Comparison of ENCODE assay signal across 1 cellular context in the genomic region with DNA sequence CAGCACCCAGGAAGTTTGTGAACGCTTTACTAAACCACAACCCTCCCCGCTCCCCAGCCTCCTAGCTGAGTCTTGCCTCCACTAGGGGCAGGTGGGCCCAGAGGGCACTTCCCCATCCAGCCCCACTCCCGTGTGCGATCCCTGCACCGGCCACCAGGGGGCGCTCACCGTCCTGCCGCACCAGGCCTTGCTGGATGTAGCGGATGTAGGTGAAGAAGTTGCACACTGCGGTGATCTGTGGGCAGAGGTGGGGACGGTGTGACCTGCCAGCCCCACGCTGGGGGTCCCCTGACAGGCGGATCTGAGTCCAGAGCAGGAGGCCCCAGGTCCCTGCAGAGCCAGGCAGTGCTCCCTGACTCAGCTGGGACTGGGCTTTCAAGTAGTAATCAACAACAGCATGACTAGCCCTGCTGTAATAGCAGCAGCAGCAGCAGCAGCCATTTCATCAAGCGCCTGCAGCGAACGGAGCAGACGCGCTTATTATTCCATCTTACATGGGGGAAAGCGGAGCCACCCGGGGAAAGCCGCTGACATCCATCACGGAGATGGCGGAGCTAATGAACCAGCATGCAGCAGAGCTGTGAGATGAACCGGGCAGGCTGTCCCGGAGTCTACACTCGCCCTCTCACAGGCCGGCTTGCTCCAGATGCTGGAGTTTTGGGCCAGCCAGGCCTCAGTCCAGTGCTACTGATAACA.
TF ChIP-seq lines count a peak whose summit lies in the region.

No MANE protein-coding gene starts in this region.

TF ChIP-seq in K562, 482 proteins besides CTCF, POLR2A, EP300 and RAD21 (continued from another document and continues in another):
- TF ChIP-seq, protein P1, sequence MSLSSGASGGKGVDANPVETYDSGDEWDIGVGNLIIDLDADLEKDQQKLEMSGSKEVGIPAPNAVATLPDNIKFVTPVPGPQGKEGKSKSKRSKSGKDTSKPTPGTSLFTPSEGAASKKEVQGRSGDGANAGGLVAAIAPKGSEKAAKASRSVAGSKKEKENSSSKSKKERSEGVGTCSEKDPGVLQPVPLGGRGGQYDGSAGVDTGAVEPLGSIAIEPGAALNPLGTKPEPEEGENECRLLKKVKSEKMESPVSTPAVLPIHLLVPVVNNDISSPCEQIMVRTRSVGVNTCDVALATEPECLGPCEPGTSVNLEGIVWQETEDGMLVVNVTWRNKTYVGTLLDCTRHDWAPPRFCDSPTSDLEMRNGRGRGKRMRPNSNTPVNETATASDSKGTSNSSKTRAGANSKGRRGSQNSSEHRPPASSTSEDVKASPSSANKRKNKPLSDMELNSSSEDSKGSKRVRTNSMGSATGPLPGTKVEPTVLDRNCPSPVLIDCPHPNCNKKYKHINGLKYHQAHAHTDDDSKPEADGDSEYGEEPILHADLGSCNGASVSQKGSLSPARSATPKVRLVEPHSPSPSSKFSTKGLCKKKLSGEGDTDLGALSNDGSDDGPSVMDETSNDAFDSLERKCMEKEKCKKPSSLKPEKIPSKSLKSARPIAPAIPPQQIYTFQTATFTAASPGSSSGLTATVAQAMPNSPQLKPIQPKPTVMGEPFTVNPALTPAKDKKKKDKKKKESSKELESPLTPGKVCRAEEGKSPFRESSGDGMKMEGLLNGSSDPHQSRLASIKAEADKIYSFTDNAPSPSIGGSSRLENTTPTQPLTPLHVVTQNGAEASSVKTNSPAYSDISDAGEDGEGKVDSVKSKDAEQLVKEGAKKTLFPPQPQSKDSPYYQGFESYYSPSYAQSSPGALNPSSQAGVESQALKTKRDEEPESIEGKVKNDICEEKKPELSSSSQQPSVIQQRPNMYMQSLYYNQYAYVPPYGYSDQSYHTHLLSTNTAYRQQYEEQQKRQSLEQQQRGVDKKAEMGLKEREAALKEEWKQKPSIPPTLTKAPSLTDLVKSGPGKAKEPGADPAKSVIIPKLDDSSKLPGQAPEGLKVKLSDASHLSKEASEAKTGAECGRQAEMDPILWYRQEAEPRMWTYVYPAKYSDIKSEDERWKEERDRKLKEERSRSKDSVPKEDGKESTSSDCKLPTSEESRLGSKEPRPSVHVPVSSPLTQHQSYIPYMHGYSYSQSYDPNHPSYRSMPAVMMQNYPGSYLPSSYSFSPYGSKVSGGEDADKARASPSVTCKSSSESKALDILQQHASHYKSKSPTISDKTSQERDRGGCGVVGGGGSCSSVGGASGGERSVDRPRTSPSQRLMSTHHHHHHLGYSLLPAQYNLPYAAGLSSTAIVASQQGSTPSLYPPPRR (CRISPR knock-in tag; IDR thresholded peaks at IDR 0.05; ENCODE audit: borderline replicate concordance): no peak
- no peak for TF ChIP-seq KDM2B (CRISPR knock-in tag; IDR thresholded peaks at IDR 0.05)
- TF ChIP-seq ADNP (tag; IDR thresholded peaks at IDR 0.05): no peak
- TF ChIP-seq JUND (IDR thresholded peaks at IDR 0.05; ENCODE audit: borderline replicate concordance, low read depth, low read length): peak; percentile 36; the same call in 1 of the 2 replicates
- TF ChIP-seq JUND (tag; IDR thresholded peaks at IDR 0.05; ENCODE audit: borderline replicate concordance, low read depth, low read length): peak; percentile 23; the same call in 1 of the 3 replicates
- no peak for TF ChIP-seq ZNF224 (CRISPR knock-in tag; IDR thresholded peaks at IDR 0.05)
- no peak for TF ChIP-seq HDGF (IDR thresholded peaks at IDR 0.05)
- TF ChIP-seq BCL6 (CRISPR knock-in tag; IDR thresholded peaks at IDR 0.05): no peak
- TF ChIP-seq, protein P2, sequence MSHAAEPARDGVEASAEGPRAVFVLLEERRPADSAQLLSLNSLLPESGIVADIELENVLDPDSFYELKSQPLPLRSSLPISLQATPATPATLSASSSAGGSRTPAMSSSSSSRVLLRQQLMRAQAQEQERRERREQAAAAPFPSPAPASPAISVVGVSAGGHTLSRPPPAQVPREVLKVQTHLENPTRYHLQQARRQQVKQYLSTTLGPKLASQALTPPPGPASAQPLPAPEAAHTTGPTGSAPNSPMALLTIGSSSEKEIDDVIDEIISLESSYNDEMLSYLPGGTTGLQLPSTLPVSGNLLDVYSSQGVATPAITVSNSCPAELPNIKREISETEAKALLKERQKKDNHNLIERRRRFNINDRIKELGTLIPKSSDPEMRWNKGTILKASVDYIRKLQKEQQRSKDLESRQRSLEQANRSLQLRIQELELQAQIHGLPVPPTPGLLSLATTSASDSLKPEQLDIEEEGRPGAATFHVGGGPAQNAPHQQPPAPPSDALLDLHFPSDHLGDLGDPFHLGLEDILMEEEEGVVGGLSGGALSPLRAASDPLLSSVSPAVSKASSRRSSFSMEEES (CRISPR knock-in tag; IDR thresholded peaks at IDR 0.05): no peak
- TF ChIP-seq STAG1 (CRISPR knock-in tag; IDR thresholded peaks at IDR 0.05; ENCODE audit: borderline replicate concordance): peak; percentile 80; the same call in 1 of the 2 replicates
- no peak for TF ChIP-seq ERF (CRISPR knock-in tag; IDR thresholded peaks at IDR 0.05)
- no peak for TF ChIP-seq EZH2 (IDR thresholded peaks at IDR 0.05; ENCODE audit: borderline replicate concordance, low read depth, low read length)
- TF ChIP-seq, protein P3, sequence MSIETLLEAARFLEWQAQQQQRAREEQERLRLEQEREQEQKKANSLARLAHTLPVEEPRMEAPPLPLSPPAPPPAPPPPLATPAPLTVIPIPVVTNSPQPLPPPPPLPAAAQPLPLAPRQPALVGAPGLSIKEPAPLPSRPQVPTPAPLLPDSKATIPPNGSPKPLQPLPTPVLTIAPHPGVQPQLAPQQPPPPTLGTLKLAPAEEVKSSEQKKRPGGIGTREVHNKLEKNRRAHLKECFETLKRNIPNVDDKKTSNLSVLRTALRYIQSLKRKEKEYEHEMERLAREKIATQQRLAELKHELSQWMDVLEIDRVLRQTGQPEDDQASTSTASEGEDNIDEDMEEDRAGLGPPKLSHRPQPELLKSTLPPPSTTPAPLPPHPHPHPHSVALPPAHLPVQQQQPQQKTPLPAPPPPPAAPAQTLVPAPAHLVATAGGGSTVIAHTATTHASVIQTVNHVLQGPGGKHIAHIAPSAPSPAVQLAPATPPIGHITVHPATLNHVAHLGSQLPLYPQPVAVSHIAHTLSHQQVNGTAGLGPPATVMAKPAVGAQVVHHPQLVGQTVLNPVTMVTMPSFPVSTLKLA (conservative IDR thresholded peaks at IDR 0.05): no peak
- TF ChIP-seq NFE2 (IDR thresholded peaks at IDR 0.05; ENCODE audit: low read depth): peak; percentile 19; the same call in 1 of the 2 replicates
- TF ChIP-seq SIX5 (IDR thresholded peaks at IDR 0.05; ENCODE audit: borderline replicate concordance in 1 of 2, insufficient read depth in 1 of 2, low read depth in 1 of 2, low read length in 2 of 2): no peak
- TF ChIP-seq RCOR1 (IDR thresholded peaks at IDR 0.05; ENCODE audit: borderline replicate concordance in 1 of 2, low read depth in 2 of 2, low read length in 2 of 2): peak in 1 of 2 experiments; percentile 87; a peak in 2 of 4 replicates
- no peak for TF ChIP-seq PCBP1 (IDR thresholded peaks at IDR 0.05; ENCODE audit: low read depth, low read length, poor library complexity, severe bottlenecking)
- no peak for TF ChIP-seq RBM22 (IDR thresholded peaks at IDR 0.05; ENCODE audit: low read depth, low read length, poor library complexity, severe bottlenecking)
- TF ChIP-seq, protein P4, sequence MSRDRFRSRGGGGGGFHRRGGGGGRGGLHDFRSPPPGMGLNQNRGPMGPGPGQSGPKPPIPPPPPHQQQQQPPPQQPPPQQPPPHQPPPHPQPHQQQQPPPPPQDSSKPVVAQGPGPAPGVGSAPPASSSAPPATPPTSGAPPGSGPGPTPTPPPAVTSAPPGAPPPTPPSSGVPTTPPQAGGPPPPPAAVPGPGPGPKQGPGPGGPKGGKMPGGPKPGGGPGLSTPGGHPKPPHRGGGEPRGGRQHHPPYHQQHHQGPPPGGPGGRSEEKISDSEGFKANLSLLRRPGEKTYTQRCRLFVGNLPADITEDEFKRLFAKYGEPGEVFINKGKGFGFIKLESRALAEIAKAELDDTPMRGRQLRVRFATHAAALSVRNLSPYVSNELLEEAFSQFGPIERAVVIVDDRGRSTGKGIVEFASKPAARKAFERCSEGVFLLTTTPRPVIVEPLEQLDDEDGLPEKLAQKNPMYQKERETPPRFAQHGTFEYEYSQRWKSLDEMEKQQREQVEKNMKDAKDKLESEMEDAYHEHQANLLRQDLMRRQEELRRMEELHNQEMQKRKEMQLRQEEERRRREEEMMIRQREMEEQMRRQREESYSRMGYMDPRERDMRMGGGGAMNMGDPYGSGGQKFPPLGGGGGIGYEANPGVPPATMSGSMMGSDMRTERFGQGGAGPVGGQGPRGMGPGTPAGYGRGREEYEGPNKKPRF (IDR thresholded peaks at IDR 0.05; ENCODE audit: low read depth, low read length): no peak
- no peak for TF ChIP-seq NFRKB (IDR thresholded peaks at IDR 0.05; ENCODE audit: low read depth)
- TF ChIP-seq ZNF717 (CRISPR knock-in tag; IDR thresholded peaks at IDR 0.05): no peak
- TF ChIP-seq NFATC3 (IDR thresholded peaks at IDR 0.05): no peak
- TF ChIP-seq, protein P5, sequence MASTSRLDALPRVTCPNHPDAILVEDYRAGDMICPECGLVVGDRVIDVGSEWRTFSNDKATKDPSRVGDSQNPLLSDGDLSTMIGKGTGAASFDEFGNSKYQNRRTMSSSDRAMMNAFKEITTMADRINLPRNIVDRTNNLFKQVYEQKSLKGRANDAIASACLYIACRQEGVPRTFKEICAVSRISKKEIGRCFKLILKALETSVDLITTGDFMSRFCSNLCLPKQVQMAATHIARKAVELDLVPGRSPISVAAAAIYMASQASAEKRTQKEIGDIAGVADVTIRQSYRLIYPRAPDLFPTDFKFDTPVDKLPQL (IDR thresholded peaks at IDR 0.05; ENCODE audit: extremely low read depth, insufficient read length): no peak
- TF ChIP-seq, protein P6, sequence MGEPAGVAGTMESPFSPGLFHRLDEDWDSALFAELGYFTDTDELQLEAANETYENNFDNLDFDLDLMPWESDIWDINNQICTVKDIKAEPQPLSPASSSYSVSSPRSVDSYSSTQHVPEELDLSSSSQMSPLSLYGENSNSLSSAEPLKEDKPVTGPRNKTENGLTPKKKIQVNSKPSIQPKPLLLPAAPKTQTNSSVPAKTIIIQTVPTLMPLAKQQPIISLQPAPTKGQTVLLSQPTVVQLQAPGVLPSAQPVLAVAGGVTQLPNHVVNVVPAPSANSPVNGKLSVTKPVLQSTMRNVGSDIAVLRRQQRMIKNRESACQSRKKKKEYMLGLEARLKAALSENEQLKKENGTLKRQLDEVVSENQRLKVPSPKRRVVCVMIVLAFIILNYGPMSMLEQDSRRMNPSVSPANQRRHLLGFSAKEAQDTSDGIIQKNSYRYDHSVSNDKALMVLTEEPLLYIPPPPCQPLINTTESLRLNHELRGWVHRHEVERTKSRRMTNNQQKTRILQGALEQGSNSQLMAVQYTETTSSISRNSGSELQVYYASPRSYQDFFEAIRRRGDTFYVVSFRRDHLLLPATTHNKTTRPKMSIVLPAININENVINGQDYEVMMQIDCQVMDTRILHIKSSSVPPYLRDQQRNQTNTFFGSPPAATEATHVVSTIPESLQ (CRISPR knock-in tag; IDR thresholded peaks at IDR 0.05): no peak
- TF ChIP-seq CREB1 (IDR thresholded peaks at IDR 0.05): no peak
- TF ChIP-seq CREB1 (CRISPR knock-in tag; IDR thresholded peaks at IDR 0.05): peak; percentile 26; the same call in 1 of the 2 replicates
- no peak for TF ChIP-seq ZBTB8A (IDR thresholded peaks at IDR 0.05; ENCODE audit: partially characterized antibody)
- TF ChIP-seq ZNF174 (CRISPR knock-in tag; IDR thresholded peaks at IDR 0.05): no peak
- no peak for TF ChIP-seq NONO (IDR thresholded peaks at IDR 0.05; ENCODE audit: low read depth in 2 of 2, low read length in 1 of 2)
- TF ChIP-seq, protein P7, sequence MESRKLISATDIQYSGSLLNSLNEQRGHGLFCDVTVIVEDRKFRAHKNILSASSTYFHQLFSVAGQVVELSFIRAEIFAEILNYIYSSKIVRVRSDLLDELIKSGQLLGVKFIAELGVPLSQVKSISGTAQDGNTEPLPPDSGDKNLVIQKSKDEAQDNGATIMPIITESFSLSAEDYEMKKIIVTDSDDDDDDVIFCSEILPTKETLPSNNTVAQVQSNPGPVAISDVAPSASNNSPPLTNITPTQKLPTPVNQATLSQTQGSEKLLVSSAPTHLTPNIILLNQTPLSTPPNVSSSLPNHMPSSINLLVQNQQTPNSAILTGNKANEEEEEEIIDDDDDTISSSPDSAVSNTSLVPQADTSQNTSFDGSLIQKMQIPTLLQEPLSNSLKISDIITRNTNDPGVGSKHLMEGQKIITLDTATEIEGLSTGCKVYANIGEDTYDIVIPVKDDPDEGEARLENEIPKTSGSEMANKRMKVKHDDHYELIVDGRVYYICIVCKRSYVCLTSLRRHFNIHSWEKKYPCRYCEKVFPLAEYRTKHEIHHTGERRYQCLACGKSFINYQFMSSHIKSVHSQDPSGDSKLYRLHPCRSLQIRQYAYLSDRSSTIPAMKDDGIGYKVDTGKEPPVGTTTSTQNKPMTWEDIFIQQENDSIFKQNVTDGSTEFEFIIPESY (CRISPR knock-in tag; IDR thresholded peaks at IDR 0.05): peak; percentile 93
- TF ChIP-seq ZNF436 (CRISPR knock-in tag; IDR thresholded peaks at IDR 0.05): no peak
- TF ChIP-seq ZNF707 (CRISPR knock-in tag; conservative IDR thresholded peaks at IDR 0.05): no peak
- TF ChIP-seq, protein P8, sequence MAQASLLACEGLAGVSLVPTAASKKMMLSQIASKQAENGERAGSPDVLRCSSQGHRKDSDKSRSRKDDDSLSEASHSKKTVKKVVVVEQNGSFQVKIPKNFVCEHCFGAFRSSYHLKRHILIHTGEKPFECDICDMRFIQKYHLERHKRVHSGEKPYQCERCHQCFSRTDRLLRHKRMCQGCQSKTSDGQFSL (CRISPR knock-in tag; IDR thresholded peaks at IDR 0.05): no peak; the same call in 1 of the 2 replicates
- TF ChIP-seq, protein P8 (tag; IDR thresholded peaks at IDR 0.05): no peak
- TF ChIP-seq HNRNPLL (IDR thresholded peaks at IDR 0.05; ENCODE audit: low read depth, low read length, poor library complexity, severe bottlenecking): no peak
- TF ChIP-seq NELFE (IDR thresholded peaks at IDR 0.05; ENCODE audit: insufficient read depth, insufficient read length): no peak
- TF ChIP-seq NEUROD1 (IDR thresholded peaks at IDR 0.05; ENCODE audit: borderline replicate concordance, low read depth, low read length, partially characterized antibody): peak; percentile 25
- TF ChIP-seq NFYB (IDR thresholded peaks at IDR 0.05; ENCODE audit: extremely low read depth, insufficient read length): no peak
- TF ChIP-seq, protein P9, sequence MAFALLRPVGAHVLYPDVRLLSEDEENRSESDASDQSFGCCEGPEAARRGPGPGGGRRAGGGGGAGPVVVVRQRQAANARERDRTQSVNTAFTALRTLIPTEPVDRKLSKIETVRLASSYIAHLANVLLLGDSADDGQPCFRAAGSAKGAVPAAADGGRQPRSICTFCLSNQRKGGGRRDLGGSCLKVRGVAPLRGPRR (CRISPR knock-in tag; IDR thresholded peaks at IDR 0.05): no peak
- TF ChIP-seq CBFB (CRISPR knock-in tag; IDR thresholded peaks at IDR 0.05): no peak
- no peak for TF ChIP-seq IFI16 (CRISPR knock-in tag; IDR thresholded peaks at IDR 0.05)
- no peak for TF ChIP-seq CBX2 (IDR thresholded peaks at IDR 0.05; ENCODE audit: insufficient read depth, low read length, poor library complexity, severe bottlenecking)
- no peak for TF ChIP-seq TEAD2 (tag; IDR thresholded peaks at IDR 0.05)
- TF ChIP-seq L3MBTL2 (IDR thresholded peaks at IDR 0.05): 0 out of 2 replicates have a peak, but pooled peaks have one; percentile 41
- peak; percentile 99 for TF ChIP-seq SMC3 (conservative IDR thresholded peaks at IDR 0.05; ENCODE audit: insufficient read depth, low read depth, low read length)
- no peak for TF ChIP-seq NFE2L1 (tag; IDR thresholded peaks at IDR 0.05; ENCODE audit: borderline replicate concordance, low read depth)
- no peak for TF ChIP-seq BRD4 (IDR thresholded peaks at IDR 0.05)
- TF ChIP-seq TAF9B (IDR thresholded peaks at IDR 0.05; ENCODE audit: partially characterized antibody): no peak
- TF ChIP-seq SAFB (IDR thresholded peaks at IDR 0.05; ENCODE audit: borderline replicate concordance, low read depth, low read length): no peak
